Comparison of ENCODE assay signal across 1 cellular context in the genomic region with DNA sequence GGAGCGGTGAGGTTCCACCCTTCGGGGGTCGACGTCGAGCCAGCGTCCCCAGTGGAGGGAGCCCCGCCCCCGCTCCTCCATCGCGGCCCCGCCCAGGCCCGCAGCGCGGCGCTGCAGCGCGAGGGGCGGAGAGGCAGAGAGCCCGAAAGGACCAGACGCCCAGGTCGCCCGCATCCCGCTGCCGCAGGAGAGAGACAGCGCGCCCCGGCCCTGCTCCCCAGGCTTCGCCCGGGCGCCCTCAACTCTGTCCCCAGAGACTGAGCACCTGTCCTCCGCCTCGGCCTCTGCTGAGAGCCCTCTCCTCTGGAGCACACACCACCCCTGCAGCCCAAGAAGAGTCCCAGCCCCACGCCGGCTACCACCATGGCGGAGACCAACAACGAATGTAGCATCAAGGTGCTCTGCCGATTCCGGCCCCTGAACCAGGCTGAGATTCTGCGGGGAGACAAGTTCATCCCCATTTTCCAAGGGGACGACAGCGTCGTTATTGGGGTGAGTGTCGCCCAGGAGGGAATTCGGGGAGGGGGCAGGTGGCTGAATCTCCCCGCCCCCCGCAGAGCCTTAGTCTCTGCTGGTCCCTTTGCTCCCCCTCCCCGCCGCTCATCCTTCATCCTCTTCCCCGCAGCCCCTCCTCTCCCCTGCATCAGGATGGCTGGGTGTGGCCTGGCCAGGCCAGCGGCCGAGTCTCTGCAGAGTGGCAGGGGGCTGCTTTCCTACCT.
TF ChIP-seq lines count a peak whose summit lies in the region.

A gene (plus strand): TSS at position 136 of the 719 bp plus-strand sequence. CDS start 228 bp downstream, at position 364.

TF ChIP-seq in HEK293, 187 proteins besides CTCF, POLR2A, EP300 and RAD21 (continued from another document and continues in another):
- TF ChIP-seq, protein P1, sequence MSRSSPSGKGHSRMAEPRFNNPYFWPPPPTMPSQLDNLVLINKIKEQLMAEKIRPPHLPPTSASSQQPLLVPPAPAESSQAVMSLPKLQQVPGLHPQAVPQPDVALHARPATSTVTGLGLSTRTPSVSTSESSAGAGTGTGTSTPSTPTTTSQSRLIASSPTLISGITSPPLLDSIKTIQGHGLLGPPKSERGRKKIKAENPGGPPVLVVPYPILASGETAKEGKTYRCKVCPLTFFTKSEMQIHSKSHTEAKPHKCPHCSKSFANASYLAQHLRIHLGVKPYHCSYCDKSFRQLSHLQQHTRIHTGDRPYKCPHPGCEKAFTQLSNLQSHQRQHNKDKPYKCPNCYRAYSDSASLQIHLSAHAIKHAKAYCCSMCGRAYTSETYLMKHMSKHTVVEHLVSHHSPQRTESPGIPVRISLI (tag by site-specific recombination; IDR thresholded peaks at IDR 0.05): no peak
- TF ChIP-seq ZBTB21 (tag by site-specific recombination; IDR thresholded peaks at IDR 0.05) (no peak), SALL2 (tag by site-specific recombination; IDR thresholded peaks at IDR 0.05; ENCODE audit: borderline replicate concordance) (no peak), SP3 (tag by site-specific recombination; IDR thresholded peaks at IDR 0.05) (peak; percentile 72), SP2 (tag by site-specific recombination; IDR thresholded peaks at IDR 0.05) (peak; percentile 59), ZNF239 (tag by site-specific recombination; IDR thresholded peaks at IDR 0.05) (no peak), BCL11A (tag by site-specific recombination; IDR thresholded peaks at IDR 0.05; ENCODE audit: low read depth) (no peak), KLF1 (tag by site-specific recombination; IDR thresholded peaks at IDR 0.05) (peak; percentile 70), ZBTB17 (tag by site-specific recombination; IDR thresholded peaks at IDR 0.05) (peak; percentile 66), ZNF202 (tag by site-specific recombination; IDR thresholded peaks at IDR 0.05; ENCODE audit: borderline replicate concordance) (no peak), KLF10 (tag by site-specific recombination; IDR thresholded peaks at IDR 0.05) (peak; percentile 35; the same call in 1 of the 2 replicates), GLIS1 (tag by site-specific recombination; IDR thresholded peaks at IDR 0.05) (peak; percentile 44), ZBTB1 (tag by site-specific recombination; IDR thresholded peaks at IDR 0.05) (no peak), ZNF501 (tag by site-specific recombination; IDR thresholded peaks at IDR 0.05) (0 out of 2 replicates have a peak, but pooled peaks have one; percentile 47), REPIN1 (tag by site-specific recombination; IDR thresholded peaks at IDR 0.05; ENCODE audit: low read depth) (no peak), ZBTB20 (tag by site-specific recombination; IDR thresholded peaks at IDR 0.05) (peak; percentile 91), GLI4 (tag by site-specific recombination; IDR thresholded peaks at IDR 0.05) (no peak), ZNF629 (tag by site-specific recombination; IDR thresholded peaks at IDR 0.05) (peak; percentile 37; the same call in 1 of the 2 replicates), ZNF548 (tag by site-specific recombination; IDR thresholded peaks at IDR 0.05) (no peak), KLF8 (tag by site-specific recombination; IDR thresholded peaks at IDR 0.05) (peak; percentile 61; the same call in 1 of the 2 replicates), ZNF394 (tag by site-specific recombination; IDR thresholded peaks at IDR 0.05; ENCODE audit: borderline replicate concordance) (no peak), ZFP37 (tag by site-specific recombination; IDR thresholded peaks at IDR 0.05) (0 out of 2 replicates have a peak, but pooled peaks have one; percentile 32), ZNF660 (tag by site-specific recombination; IDR thresholded peaks at IDR 0.05) (no peak), ZNF843 (tag by site-specific recombination; IDR thresholded peaks at IDR 0.05) (no peak), ZEB2 (tag by site-specific recombination; IDR thresholded peaks at IDR 0.05) (peak; percentile 15; the same call in 1 of the 2 replicates), TRIM28 (IDR thresholded peaks at IDR 0.05; ENCODE audit: borderline replicate concordance, low read length) (no peak), GLIS2 (tag by site-specific recombination; IDR thresholded peaks at IDR 0.05) (peak; percentile 89), ZNF2 (tag by site-specific recombination; IDR thresholded peaks at IDR 0.05) (peak; percentile 56; the same call in 1 of the 2 replicates), IKZF3 (tag by site-specific recombination; IDR thresholded peaks at IDR 0.05) (no peak), ZNF626 (tag by site-specific recombination; IDR thresholded peaks at IDR 0.05) (no peak), ZNF664 (tag by site-specific recombination; IDR thresholded peaks at IDR 0.05) (no peak), ZNF610 (tag by site-specific recombination; IDR thresholded peaks at IDR 0.05; ENCODE audit: borderline replicate concordance) (peak; percentile 66; the same call in 1 of the 2 replicates), ZNF785 (tag by site-specific recombination; IDR thresholded peaks at IDR 0.05) (no peak), MZF1 (tag by site-specific recombination; IDR thresholded peaks at IDR 0.05; ENCODE audit: borderline replicate concordance) (no peak), ZNF335 (tag by site-specific recombination; conservative IDR thresholded peaks at IDR 0.05) (peak; percentile 54), GFI1B (tag by site-specific recombination; IDR thresholded peaks at IDR 0.05) (no peak), KLF9 (tag by site-specific recombination; IDR thresholded peaks at IDR 0.05; ENCODE audit: low read depth) (peak; percentile 89), YY2 (tag by site-specific recombination; IDR thresholded peaks at IDR 0.05) (0 out of 2 replicates have a peak, but pooled peaks have one; percentile 41), ZNF391 (tag by site-specific recombination; IDR thresholded peaks at IDR 0.05; ENCODE audit: borderline replicate concordance, low read depth) (0 out of 2 replicates have a peak, but pooled peaks have one; percentile 41), ZNF19 (tag by site-specific recombination; IDR thresholded peaks at IDR 0.05; ENCODE audit: low read depth) (no peak), ZNF768 (tag by site-specific recombination; IDR thresholded peaks at IDR 0.05) (no peak), ZNF324 (tag by site-specific recombination; IDR thresholded peaks at IDR 0.05) (no peak), ZNF555 (tag by site-specific recombination; conservative IDR thresholded peaks at IDR 0.05) (no peak), ZNF776 (tag by site-specific recombination; IDR thresholded peaks at IDR 0.05; ENCODE audit: borderline replicate concordance) (no peak), ZNF133 (tag by site-specific recombination; IDR thresholded peaks at IDR 0.05) (no peak), ZNF292 (tag by site-specific recombination; IDR thresholded peaks at IDR 0.05; ENCODE audit: borderline replicate concordance, low read depth) (no peak)
- TF ChIP-seq, protein P2, sequence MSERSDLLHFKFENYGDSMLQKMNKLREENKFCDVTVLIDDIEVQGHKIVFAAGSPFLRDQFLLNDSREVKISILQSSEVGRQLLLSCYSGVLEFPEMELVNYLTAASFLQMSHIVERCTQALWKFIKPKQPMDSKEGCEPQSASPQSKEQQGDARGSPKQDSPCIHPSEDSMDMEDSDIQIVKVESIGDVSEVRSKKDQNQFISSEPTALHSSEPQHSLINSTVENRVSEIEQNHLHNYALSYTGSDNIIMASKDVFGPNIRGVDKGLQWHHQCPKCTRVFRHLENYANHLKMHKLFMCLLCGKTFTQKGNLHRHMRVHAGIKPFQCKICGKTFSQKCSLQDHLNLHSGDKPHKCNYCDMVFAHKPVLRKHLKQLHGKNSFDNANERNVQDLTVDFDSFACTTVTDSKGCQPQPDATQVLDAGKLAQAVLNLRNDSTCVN (tag by site-specific recombination; optimal IDR thresholded peaks at IDR 0.05): peak; percentile 63
- TF ChIP-seq, protein P3, sequence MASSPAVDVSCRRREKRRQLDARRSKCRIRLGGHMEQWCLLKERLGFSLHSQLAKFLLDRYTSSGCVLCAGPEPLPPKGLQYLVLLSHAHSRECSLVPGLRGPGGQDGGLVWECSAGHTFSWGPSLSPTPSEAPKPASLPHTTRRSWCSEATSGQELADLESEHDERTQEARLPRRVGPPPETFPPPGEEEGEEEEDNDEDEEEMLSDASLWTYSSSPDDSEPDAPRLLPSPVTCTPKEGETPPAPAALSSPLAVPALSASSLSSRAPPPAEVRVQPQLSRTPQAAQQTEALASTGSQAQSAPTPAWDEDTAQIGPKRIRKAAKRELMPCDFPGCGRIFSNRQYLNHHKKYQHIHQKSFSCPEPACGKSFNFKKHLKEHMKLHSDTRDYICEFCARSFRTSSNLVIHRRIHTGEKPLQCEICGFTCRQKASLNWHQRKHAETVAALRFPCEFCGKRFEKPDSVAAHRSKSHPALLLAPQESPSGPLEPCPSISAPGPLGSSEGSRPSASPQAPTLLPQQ (tag by site-specific recombination; IDR thresholded peaks at IDR 0.05): 0 out of 2 replicates have a peak, but pooled peaks have one; percentile 52
- TF ChIP-seq, protein P4, sequence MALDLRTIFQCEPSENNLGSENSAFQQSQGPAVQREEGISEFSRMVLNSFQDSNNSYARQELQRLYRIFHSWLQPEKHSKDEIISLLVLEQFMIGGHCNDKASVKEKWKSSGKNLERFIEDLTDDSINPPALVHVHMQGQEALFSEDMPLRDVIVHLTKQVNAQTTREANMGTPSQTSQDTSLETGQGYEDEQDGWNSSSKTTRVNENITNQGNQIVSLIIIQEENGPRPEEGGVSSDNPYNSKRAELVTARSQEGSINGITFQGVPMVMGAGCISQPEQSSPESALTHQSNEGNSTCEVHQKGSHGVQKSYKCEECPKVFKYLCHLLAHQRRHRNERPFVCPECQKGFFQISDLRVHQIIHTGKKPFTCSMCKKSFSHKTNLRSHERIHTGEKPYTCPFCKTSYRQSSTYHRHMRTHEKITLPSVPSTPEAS (tag by site-specific recombination; IDR thresholded peaks at IDR 0.05): no peak
- TF ChIP-seq, protein P5, sequence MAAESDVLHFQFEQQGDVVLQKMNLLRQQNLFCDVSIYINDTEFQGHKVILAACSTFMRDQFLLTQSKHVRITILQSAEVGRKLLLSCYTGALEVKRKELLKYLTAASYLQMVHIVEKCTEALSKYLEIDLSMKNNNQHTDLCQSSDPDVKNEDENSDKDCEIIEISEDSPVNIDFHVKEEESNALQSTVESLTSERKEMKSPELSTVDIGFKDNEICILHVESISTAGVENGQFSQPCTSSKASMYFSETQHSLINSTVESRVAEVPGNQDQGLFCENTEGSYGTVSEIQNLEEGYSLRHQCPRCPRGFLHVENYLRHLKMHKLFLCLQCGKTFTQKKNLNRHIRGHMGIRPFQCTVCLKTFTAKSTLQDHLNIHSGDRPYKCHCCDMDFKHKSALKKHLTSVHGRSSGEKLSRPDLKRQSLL (tag by site-specific recombination; IDR thresholded peaks at IDR 0.05): 0 out of 2 replicates have a peak, but pooled peaks have one; percentile 7
- TF ChIP-seq, protein P6, sequence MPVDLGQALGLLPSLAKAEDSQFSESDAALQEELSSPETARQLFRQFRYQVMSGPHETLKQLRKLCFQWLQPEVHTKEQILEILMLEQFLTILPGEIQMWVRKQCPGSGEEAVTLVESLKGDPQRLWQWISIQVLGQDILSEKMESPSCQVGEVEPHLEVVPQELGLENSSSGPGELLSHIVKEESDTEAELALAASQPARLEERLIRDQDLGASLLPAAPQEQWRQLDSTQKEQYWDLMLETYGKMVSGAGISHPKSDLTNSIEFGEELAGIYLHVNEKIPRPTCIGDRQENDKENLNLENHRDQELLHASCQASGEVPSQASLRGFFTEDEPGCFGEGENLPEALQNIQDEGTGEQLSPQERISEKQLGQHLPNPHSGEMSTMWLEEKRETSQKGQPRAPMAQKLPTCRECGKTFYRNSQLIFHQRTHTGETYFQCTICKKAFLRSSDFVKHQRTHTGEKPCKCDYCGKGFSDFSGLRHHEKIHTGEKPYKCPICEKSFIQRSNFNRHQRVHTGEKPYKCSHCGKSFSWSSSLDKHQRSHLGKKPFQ (tag by site-specific recombination; IDR thresholded peaks at IDR 0.05): no peak
- TF ChIP-seq, protein P7, sequence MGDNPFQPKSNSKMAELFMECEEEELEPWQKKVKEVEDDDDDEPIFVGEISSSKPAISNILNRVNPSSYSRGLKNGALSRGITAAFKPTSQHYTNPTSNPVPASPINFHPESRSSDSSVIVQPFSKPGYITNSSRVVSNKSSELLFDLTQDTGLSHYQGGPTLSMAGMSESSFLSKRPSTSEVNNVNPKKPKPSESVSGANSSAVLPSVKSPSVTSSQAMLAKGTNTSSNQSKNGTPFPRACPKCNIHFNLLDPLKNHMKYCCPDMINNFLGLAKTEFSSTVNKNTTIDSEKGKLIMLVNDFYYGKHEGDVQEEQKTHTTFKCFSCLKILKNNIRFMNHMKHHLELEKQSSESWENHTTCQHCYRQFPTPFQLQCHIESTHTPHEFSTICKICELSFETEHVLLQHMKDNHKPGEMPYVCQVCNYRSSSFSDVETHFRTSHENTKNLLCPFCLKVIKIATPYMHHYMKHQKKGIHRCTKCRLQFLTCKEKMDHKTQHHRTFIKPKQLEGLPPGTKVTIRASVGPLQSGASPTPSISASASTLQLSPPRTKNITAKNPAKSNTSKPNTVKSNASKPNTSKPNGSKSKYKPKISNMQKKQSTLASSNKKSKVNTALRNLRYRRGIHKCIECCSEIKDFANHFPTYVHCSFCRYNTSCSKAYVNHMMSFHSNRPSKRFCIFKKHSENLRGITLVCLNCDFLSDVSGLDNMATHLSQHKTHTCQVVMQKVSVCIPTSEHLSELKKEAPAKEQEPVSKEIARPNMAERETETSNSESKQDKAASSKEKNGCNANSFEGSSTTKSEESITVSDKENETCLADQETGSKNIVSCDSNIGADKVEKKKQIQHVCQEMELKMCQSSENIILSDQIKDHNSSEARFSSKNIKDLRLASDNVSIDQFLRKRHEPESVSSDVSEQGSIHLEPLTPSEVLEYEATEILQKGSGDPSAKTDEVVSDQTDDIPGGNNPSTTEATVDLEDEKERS (tag by site-specific recombination; IDR thresholded peaks at IDR 0.05): no peak
- TF ChIP-seq, protein P8, sequence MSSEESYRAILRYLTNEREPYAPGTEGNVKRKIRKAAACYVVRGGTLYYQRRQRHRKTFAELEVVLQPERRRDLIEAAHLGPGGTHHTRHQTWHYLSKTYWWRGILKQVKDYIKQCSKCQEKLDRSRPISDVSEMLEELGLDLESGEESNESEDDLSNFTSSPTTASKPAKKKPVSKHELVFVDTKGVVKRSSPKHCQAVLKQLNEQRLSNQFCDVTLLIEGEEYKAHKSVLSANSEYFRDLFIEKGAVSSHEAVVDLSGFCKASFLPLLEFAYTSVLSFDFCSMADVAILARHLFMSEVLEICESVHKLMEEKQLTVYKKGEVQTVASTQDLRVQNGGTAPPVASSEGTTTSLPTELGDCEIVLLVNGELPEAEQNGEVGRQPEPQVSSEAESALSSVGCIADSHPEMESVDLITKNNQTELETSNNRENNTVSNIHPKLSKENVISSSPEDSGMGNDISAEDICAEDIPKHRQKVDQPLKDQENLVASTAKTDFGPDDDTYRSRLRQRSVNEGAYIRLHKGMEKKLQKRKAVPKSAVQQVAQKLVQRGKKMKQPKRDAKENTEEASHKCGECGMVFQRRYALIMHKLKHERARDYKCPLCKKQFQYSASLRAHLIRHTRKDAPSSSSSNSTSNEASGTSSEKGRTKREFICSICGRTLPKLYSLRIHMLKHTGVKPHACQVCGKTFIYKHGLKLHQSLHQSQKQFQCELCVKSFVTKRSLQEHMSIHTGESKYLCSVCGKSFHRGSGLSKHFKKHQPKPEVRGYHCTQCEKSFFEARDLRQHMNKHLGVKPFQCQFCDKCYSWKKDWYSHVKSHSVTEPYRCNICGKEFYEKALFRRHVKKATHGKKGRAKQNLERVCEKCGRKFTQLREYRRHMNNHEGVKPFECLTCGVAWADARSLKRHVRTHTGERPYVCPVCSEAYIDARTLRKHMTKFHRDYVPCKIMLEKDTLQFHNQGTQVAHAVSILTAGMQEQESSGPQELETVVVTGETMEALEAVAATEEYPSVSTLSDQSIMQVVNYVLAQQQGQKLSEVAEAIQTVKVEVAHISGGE (tag by site-specific recombination; conservative IDR thresholded peaks at IDR 0.05; ENCODE audit: low read depth): peak; percentile 25; the same call in 1 of the 2 replicates
